In the genomic region with DNA sequence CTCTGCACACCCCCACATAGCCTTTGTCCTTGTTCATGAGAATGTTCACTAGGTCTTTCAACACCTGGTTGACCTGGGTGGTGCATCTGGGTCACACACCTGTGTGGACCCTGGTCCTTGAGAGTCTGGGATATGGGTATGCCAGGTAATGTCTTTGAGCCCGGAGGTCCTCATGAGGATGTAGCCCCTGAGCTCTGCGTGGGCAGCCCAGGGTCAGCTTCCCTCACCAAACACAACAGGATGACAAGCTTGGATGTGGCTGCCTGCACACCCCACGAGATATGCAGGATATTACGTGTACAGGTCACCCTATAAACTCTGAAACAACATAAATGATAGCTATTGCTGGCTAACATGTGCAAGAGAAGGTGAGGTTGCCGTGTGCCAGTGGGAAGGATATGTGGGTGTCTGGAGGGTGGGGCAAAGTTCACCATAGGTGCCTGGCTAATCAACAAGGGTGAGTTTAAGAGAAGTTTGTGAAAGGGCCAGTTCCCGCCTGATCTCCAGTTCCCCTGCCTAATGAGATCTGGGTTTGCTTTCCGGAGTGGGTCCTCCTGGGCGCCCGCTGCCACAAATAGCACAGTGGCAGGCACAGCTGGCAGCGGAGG, we compare ENCODE assay signal across 8 cellular contexts. TPM values are rescaled to one million over a fixed set of nuclear protein-coding genes. Genes with fewer than 3 reads are reported as not detected.
DNase-seq lines count a peak whose midpoint lies in the region; ATAC-seq, FAIRE-seq and TF ChIP-seq lines count a peak whose summit lies in the region.

No MANE protein-coding gene starts in this region.

- peaks cover 0 to 12% of the 10 kb centered on the region in 2 donors for H3K36me3 ChIP-seq in gastroesophageal sphincter
- no peaks in the 10 kb centered on the region for H3K36me3 ChIP-seq in rectal smooth muscle tissue (ENCODE audit: control insufficient read depth, insufficient read depth, low read length)

- peak overlapping the region; percentile 91 for H3K4me3 Mint-ChIP-seq in T-helper 17 cell

- TF ChIP-seq EP300 in gastroesophageal sphincter (IDR thresholded peaks at IDR 0.05) = no peak

- 22 to 70% methylated on average over 4 of the region's 10 CpGs for WGBS in gastroesophageal sphincter (ENCODE audit: low coverage in 1 of 2), 2 donors

- no peaks in the 10 kb centered on the region for H3K27me3 Mint-ChIP-seq in T-helper 17 cell

- no peak for FAIRE-seq in GM12892 (lab: Jason Lieb, UNC)

- H3K36me3 Mint-ChIP-seq in T-helper 17 cell (ENCODE audit: low read depth) = peaks cover 2% of the 10 kb centered on the region

- peak overlapping the region; percentile 6 for H3K27ac Mint-ChIP-seq in T-helper 17 cell

- ATAC-seq in T-helper 17 cell (peak; percentile 21), gastroesophageal sphincter (no peak), HG02642 (IDR thresholded peaks at IDR 0.05; ENCODE audit: poor library complexity, unreplicated experiment) (no peak)

- H3K4me3 ChIP-seq in GM08714 (ENCODE audit: low read length) (peak overlapping the region; percentile 58; the same call in 1 of the 2 replicates), gastroesophageal sphincter (peak overlapping the region; percentile 87 to 97), rectal smooth muscle tissue (ENCODE audit: low read length) (peak overlapping the region; percentile 87)

- no peak for TF ChIP-seq CTCF in gastroesophageal sphincter (IDR thresholded peaks at IDR 0.05)

- H3K27ac ChIP-seq in gastroesophageal sphincter = peak overlapping the region; percentile 80 to 97 (median 84)
- H3K27ac ChIP-seq in rectal smooth muscle tissue (ENCODE audit: low read depth, low read length) = peak overlapping the region; percentile 80

- H3K4me1 Mint-ChIP-seq in T-helper 17 cell = peaks cover 9% of the 10 kb centered on the region

- H3K9me3 ChIP-seq in T-helper 17 cell (ENCODE audit: control insufficient read depth, low read length, poor library complexity, severe bottlenecking) (no peaks in the 10 kb centered on the region), gastroesophageal sphincter (no peaks in the 10 kb centered on the region)

- H3K9ac ChIP-seq in rectal smooth muscle tissue (ENCODE audit: low read length) = peak overlapping the region; percentile 17

- H3K4me1 ChIP-seq in gastroesophageal sphincter (peaks cover 0 to 41% (median 21%) of the 10 kb centered on the region in 3 donors), rectal smooth muscle tissue (ENCODE audit: control insufficient read depth, insufficient read depth, low read length) (peaks cover 4% of the 10 kb centered on the region)

- H3K27me3 ChIP-seq in gastroesophageal sphincter = no peaks in the 10 kb centered on the region
- no peaks in the 10 kb centered on the region for H3K27me3 ChIP-seq in rectal smooth muscle tissue (ENCODE audit: control insufficient read depth, insufficient read depth, low read length)

- no peak for TF ChIP-seq POLR2A in gastroesophageal sphincter (IDR thresholded peaks at IDR 0.05)
- TF ChIP-seq POLR2A in GM12892 (IDR thresholded peaks at IDR 0.05; ENCODE audit: low read depth, low read length) = no peak

- DNase-seq in T-helper 17 cell (no peak), GM12892 (ENCODE audit: insufficient read length) (no peak), EL (no peak), retina (no peak)

RNA-seq across cellular contexts. Expression of gene PPARA, which starts 1.3 kb away (rescaled TPM):
- total RNA-seq in T-helper 17 cell (10 to 100 TPM; 11.7 to 12.3 TPM), gastroesophageal sphincter (10 to 100 TPM; 19.5 to 28.5 (median 26.9) TPM)
- polyA plus RNA-seq in GM12892 (2012; ENCODE audit: missing spikeins) = 6.2 TPM
